In the genomic region with DNA sequence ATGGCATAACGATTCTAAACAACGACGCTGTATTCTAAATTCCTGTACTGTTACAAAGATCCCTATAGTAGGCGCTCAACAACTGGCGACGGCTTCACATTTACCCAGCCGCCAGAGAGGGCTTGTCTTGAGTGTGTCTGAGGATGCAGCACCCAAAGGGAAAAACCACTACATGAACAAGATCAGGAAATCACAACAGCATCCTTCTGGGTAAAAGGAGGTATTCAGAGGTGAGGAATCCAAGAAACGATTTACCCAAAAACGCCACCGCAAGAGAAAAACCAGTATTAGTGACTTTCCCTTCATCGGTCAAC, we compare ENCODE assay signal across 8 cellular contexts.
DNase-seq lines count a peak whose midpoint lies in the region; ATAC-seq and TF ChIP-seq lines count a peak whose summit lies in the region.

No MANE protein-coding gene starts in this region.

- peaks cover 9% of the 10 kb centered on the region for H3K4me1 ChIP-seq in neuron (ENCODE audit: insufficient read depth, low read length)

- H3K36me3 ChIP-seq in KOPT-K1 (ENCODE audit: insufficient read depth, low read length) (peaks cover 13% of the 10 kb centered on the region), neuron (ENCODE audit: insufficient read depth, low read length) (peaks cover 13% of the 10 kb centered on the region)

- peak; percentile 71 for TF ChIP-seq CTCF in foreskin fibroblast (IDR thresholded peaks at IDR 0.05; ENCODE audit: low read depth, low read length)

- H3K27ac ChIP-seq in KOPT-K1 (ENCODE audit: low read depth, low read length, poor library complexity, severe bottlenecking) (peak overlapping the region; percentile 82), substantia nigra (ENCODE audit: low read depth, low read length, poor library complexity, severe bottlenecking) (peak overlapping the region; percentile 72)

- ATAC-seq in GM21825 (IDR thresholded peaks at IDR 0.05; ENCODE audit: unreplicated experiment), result peak; percentile 83

- peak overlapping the region; percentile 73 for H2AFZ ChIP-seq in neuron (ENCODE audit: low read depth, low read length)

- H3K27me3 ChIP-seq in neuron (ENCODE audit: insufficient read depth, low read length), result no peaks in the 10 kb centered on the region

- H3K4me3 ChIP-seq in foreskin fibroblast (ENCODE audit: low read depth in 1 of 2, low read length in 2 of 2) (peak overlapping the region; percentile 91 to 97), neuron (ENCODE audit: low read length) (peak overlapping the region; percentile 75)

- H3K9me3 ChIP-seq in KOPT-K1 (ENCODE audit: insufficient read depth, low read length, poor library complexity, severe bottlenecking) (no peaks in the 10 kb centered on the region), neuron (ENCODE audit: low read length) (peaks cover 5% of the 10 kb centered on the region)

- DNase-seq in ELF-1 (ENCODE audit: low read depth, low spot score) (peak; percentile 71), RKO (ENCODE audit: low spot score) (peak; percentile 90), foreskin fibroblast (peak; percentile 75 to 91), substantia nigra (lab: John Stamatoyannopoulos, UW) (peak in 40 of 49 donors; percentile 4 to 77 (median 47))
- DNase-seq in activated T-helper 1 cell treated with anti-CD3 and anti-CD28 coated beads, Interleukin-2, amount 50 U/mL, for 16 hours (ENCODE audit: low read depth in 1 of 2, low spot score in 1 of 2), result peak; percentile 27 to 30

Comparison
In these comparisons a context has a peak if more than half of its experiments do, and no peak if none do; other contexts are left out.
1. Peak in every context shown above with its lines: DNase-seq, ATAC-seq, H3K4me3 ChIP-seq and H3K27ac ChIP-seq.
2. DNase-seq: peak in every context shown above with its lines; median percentile 90 in RKO; 83 in foreskin fibroblast; 71 in ELF-1; 47 in substantia nigra; 28 in activated T-helper 1 cell treated with anti-CD3 and anti-CD28 coated beads, Interleukin-2, amount 50 U/mL, for 16 hours.